12 cellular contexts compared by ENCODE assay signal in the genomic region with DNA sequence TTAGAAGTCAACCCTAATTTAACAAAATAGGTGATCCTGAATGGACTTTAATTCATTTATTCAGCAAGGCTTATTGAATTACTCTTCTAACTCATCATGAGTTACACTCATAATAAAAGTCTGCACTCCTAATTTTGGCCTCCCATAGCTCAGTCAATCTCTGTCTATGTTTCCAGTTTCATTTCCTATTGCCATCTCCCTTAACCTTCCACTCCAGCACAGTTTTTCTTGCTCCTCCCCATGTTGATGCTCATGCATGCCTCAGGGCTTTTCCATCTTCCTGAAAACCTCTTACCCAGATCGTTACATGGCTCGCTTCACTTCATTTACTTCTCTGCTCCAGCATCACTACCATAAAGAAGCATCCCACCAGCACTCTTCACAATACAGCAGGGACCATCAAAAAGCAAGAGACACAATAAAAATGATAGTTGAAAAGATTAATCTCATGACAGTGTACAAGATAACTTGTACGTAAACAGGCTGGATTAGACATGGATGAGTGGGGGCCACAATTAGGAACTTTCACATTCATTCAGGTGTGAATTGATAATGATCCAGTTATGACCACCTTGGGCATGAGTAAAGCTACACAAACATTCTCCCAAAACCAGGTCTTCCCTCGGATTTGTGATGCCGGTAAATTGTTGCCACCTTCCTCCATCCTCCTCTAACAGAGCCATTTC.
DNase-seq lines count a peak whose midpoint lies in the region; ATAC-seq and TF ChIP-seq lines count a peak whose summit lies in the region.
"Had no signal": no experiment of that assay in that cellular context is flagged by ENCODE, and none has a peak within 500 bp of the region (broad histone marks: within the 10 kb centered on the region; RNA-seq: fewer than 3 reads in every experiment).

No MANE protein-coding gene starts in this region.

- no peak for TF ChIP-seq CTCF in chondrocyte (IDR thresholded peaks at IDR 0.05)

- H3K27me3 ChIP-seq in CD8-positive, alpha-beta memory T cell (ENCODE audit: insufficient read depth, low read length, poor library complexity, severe bottlenecking), result no peaks in the 10 kb centered on the region
- H3K27me3 ChIP-seq in right cardiac atrium (ENCODE audit: control insufficient read depth, insufficient read depth), result no peaks in the 10 kb centered on the region
- H3K27me3 ChIP-seq: testis had no signal

- H3K4me1 Mint-ChIP-seq in CD8-positive, alpha-beta memory T cell, result peaks cover 38 to 49% (median 38%) of the 10 kb centered on the region in 3 donors
- H3K4me1 Mint-ChIP-seq in chondrocyte (ENCODE audit: low read depth), result peaks cover 53% of the 10 kb centered on the region
- H3K4me1 Mint-ChIP-seq: neural crest cell had no signal

- H3K27ac ChIP-seq in CD8-positive, alpha-beta memory T cell (ENCODE audit: low read depth, low read length), result no peak overlapping the region
- H3K27ac ChIP-seq in right cardiac atrium (ENCODE audit: low read length), result no peak overlapping the region
- H3K27ac ChIP-seq: KMS-11, left ventricle myocardium inferior, testis had no signal

- no peaks in the 10 kb centered on the region for H3K9me3 ChIP-seq in CD8-positive, alpha-beta memory T cell (ENCODE audit: low read length)
- H3K9me3 ChIP-seq in right cardiac atrium (ENCODE audit: control insufficient read depth, low read length), result no peaks in the 10 kb centered on the region
- H3K9me3 ChIP-seq: left ventricle myocardium inferior, testis had no signal

- no peak for DNase-seq in CD8-positive, alpha-beta memory T cell
- DNase-seq in NCI-H187 (lab: John Stamatoyannopoulos, UW) (peak; percentile 56 to 68), chondrocyte (ENCODE audit: low spot score) (no peak), right cardiac atrium (no peak), SIG-M5 treated with dmso at 0.1 percent for 504 hours (lab: John Stamatoyannopoulos, UW; ENCODE audit: unreplicated experiment) (no peak), HuH-7 (ENCODE audit: low spot score) (no peak)
- DNase-seq: head of caudate nucleus, left ventricle myocardium inferior, testis had no signal

- peak; percentile 16 for ATAC-seq in GM18519 (IDR thresholded peaks at IDR 0.05; ENCODE audit: low FRiP score, unreplicated experiment)
- no peak for ATAC-seq in right cardiac atrium

- CTCF ChIA-PET in CD8-positive, alpha-beta memory T cell (lab: Charles Lee), result interaction anchor here (1.3 kb wide), 1 partner anchor 29 kb away, joined by 4 read pairs; no protein-coding TSS in a partner anchor

- peak overlapping the region; percentile 24 for H3K4me3 ChIP-seq in CD8-positive, alpha-beta memory T cell (ENCODE audit: low read length)
- no peak overlapping the region for H3K4me3 ChIP-seq in right cardiac atrium (ENCODE audit: low read length)
- H3K4me3 ChIP-seq: left ventricle myocardium inferior, testis had no signal

- 76% methylated on average over 5 of the region's 5 CpGs for WGBS in right cardiac atrium

- H3K9me3 Mint-ChIP-seq in CD8-positive, alpha-beta memory T cell, result no peaks in the 10 kb centered on the region
- H3K9me3 Mint-ChIP-seq in chondrocyte (ENCODE audit: low read depth), result no peaks in the 10 kb centered on the region
- H3K9me3 Mint-ChIP-seq: neural crest cell had no signal

- peak overlapping the region in 6 of 7 donors; percentile 26 to 77 (median 34) for H3K4me3 Mint-ChIP-seq in CD8-positive, alpha-beta memory T cell
- H3K4me3 Mint-ChIP-seq in chondrocyte (ENCODE audit: unreplicated experiment), result no peak overlapping the region
- H3K4me3 Mint-ChIP-seq: neural crest cell had no signal

- no peaks in the 10 kb centered on the region for H3K27me3 Mint-ChIP-seq in CD8-positive, alpha-beta memory T cell
- no peaks in the 10 kb centered on the region for H3K27me3 Mint-ChIP-seq in chondrocyte (ENCODE audit: low read depth)

- peaks cover 5 to 12% (median 12%) of the 10 kb centered on the region in 3 donors for H3K36me3 Mint-ChIP-seq in CD8-positive, alpha-beta memory T cell
- H3K36me3 Mint-ChIP-seq in chondrocyte (ENCODE audit: low read depth), result peaks cover 7% of the 10 kb centered on the region

- H3K36me3 ChIP-seq in CD8-positive, alpha-beta memory T cell (ENCODE audit: insufficient read depth, low read length), result no peaks in the 10 kb centered on the region

- peak overlapping the region; percentile 29 to 87 (median 48) for H3K27ac Mint-ChIP-seq in CD8-positive, alpha-beta memory T cell
- H3K27ac Mint-ChIP-seq in chondrocyte (ENCODE audit: unreplicated experiment), result peak overlapping the region; percentile 50

- POLR2A ChIA-PET in CD8-positive, alpha-beta memory T cell (lab: Charles Lee), result no interaction called here

- intact Hi-C loops in right cardiac atrium (cut with DNase I), result no loop called here

- peaks cover 46% of the 10 kb centered on the region for H3K4me1 ChIP-seq in CD8-positive, alpha-beta memory T cell (ENCODE audit: insufficient read depth, low read length)
- H3K4me1 ChIP-seq in right cardiac atrium (ENCODE audit: control insufficient read depth, insufficient read depth, low read length), result no peaks in the 10 kb centered on the region
- H3K4me1 ChIP-seq: testis had no signal

Comparison
In these comparisons a context has a peak if more than half of its experiments do, and no peak if none do; other contexts are left out.
1. DNase-seq: peak in NCI-H187 (2 of 2); none in CD8-positive, alpha-beta memory T cell (0 of 5), chondrocyte (single experiment), right cardiac atrium (0 of 3), SIG-M5 treated with dmso at 0.1 percent for 504 hours (single experiment) and HuH-7 (single experiment).